In the genomic region with DNA sequence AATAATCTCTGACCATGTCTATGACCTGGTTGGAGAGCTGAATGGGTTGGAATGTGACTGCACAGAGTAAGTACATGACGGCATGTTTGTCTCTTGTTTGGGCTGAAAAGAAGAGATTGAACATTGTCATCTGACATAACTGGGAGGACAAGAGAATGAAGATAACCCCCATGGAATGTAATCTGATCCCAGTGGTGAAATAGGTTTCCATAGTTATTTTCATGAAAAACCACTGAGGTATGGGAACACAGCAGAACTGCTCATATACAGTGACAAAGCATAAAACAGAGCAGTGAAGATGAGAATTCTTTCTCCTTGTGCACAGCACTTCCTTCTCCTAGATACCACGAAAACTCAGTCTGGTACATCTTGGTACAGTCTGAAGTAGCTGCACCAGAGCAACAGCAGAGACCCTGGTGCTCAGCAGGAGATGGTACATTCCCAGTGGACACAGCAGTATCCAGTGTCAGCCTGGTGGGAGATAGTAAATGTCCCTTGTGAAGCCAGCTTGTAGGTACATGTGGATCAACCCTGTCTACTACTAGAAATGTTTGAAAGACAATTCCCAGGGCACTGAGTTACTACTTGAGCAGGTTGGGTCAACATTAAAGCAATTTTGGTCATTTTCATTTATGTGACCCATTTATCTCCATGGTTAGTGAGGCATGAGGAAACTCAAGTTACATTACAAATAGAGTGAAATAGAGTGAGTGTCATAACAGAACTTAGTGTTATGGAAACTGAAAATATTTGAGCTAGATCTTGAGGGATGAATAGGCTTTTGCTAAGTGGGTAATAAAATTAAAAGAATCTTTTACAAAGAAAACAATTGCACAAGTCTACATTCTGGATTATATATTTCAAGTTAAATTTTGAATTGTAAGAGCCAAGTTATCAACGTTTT, we compare ENCODE assay signal across 11 cellular contexts.
DNase-seq lines count a peak whose midpoint lies in the region; ATAC-seq and TF ChIP-seq lines count a peak whose summit lies in the region.
"Had no signal": no experiment of that assay in that cellular context is flagged by ENCODE, and none has a peak within 500 bp of the region (broad histone marks: within the 10 kb centered on the region; RNA-seq: fewer than 3 reads in every experiment).

No MANE protein-coding gene starts in this region.

- peak overlapping the region; percentile 88 for H3K4me2 ChIP-seq in IMR-90 (ENCODE audit: low read depth, low read length)

- peak overlapping the region; percentile 80 for H2AFZ ChIP-seq in IMR-90 (replicated peaks; ENCODE audit: low read length, poor library complexity)

- TF ChIP-seq RAD21 in IMR-90 (IDR thresholded peaks at IDR 0.05; ENCODE audit: low read length) = no peak

- no peaks in the 10 kb centered on the region for H4K20me1 ChIP-seq in IMR-90 (ENCODE audit: insufficient read depth, low read length)

- peaks cover 8% of the 10 kb centered on the region for H3K4me1 ChIP-seq in IMR-90 (ENCODE audit: control insufficient read depth, insufficient read depth, low read length)
- no peaks in the 10 kb centered on the region for H3K4me1 ChIP-seq in uterus
- H3K4me1 ChIP-seq in mucosa of descending colon (ENCODE audit: low read depth) = no peaks in the 10 kb centered on the region
- H3K4me1 ChIP-seq in heart right ventricle = peaks cover 0 to 15% (median 3%) of the 10 kb centered on the region in 9 donors

- H3K27me3 ChIP-seq in IMR-90 (ENCODE audit: control insufficient read depth, insufficient read depth, low read length) (no peaks in the 10 kb centered on the region), uterus (no peaks in the 10 kb centered on the region), heart right ventricle (no peaks in the 10 kb centered on the region)

- CTCF ChIA-PET in IMR-90 (lab: Yijun Ruan, JAX) = no interaction called here

- dilution Hi-C loops in IMR-90 (cut with HindIII; ENCODE audit: low sequenced_read_pairs, unreplicated experiment) = no loop called here

- no peak overlapping the region for H2AK9ac ChIP-seq in IMR-90 (replicated peaks; ENCODE audit: low read depth, low read length, poor library complexity)

- H4K8ac ChIP-seq in IMR-90 (ENCODE audit: low read depth in 2 of 2, low read length in 2 of 2) = peak overlapping the region; percentile 64 to 84; a peak in 3 of 4 replicates

- WGBS in IMR-90 (ENCODE audit: extremely low coverage in 2 of 2, insufficient read length in 1 of 2), 2 experiments = 71% methylated on average over 1 of the region's 3 CpGs; no CpG with 5 or more reads in 1 of the 2 experiments
- WGBS in heart right ventricle, 2 donors = 85% methylated on average over 3 of the region's 3 CpGs

- H3K79me1 ChIP-seq in IMR-90 (ENCODE audit: low read depth in 1 of 2, low read length in 2 of 2) = no peaks in the 10 kb centered on the region

- TF ChIP-seq CTCF in IMR-90 (conservative IDR thresholded peaks at IDR 0.05; ENCODE audit: low read depth, low read length) = no peak
- TF ChIP-seq CTCF in fibroblast of mammary gland (conservative IDR thresholded peaks at IDR 0.05; ENCODE audit: control insufficient read depth, insufficient read depth, low read depth, low read length) = no peak
- TF ChIP-seq CTCF in uterus (IDR thresholded peaks at IDR 0.05) = no peak
- no peak for TF ChIP-seq CTCF in mucosa of descending colon (IDR thresholded peaks at IDR 0.05)
- TF ChIP-seq CTCF in heart right ventricle (IDR thresholded peaks at IDR 0.05) = no peak

- peak overlapping the region; percentile 98 for H3K18ac ChIP-seq in IMR-90 (ENCODE audit: low read depth, low read length)

- H2AK5ac ChIP-seq in IMR-90 (ENCODE audit: low read depth, low read length) = peak overlapping the region; percentile 96

- H3K4me3 ChIP-seq in IMR-90 (ENCODE audit: insufficient read depth, low read depth, low read length) (no peak overlapping the region), fibroblast of mammary gland (ENCODE audit: control insufficient read depth, low read depth, low read length) (no peak overlapping the region), uterus (no peak overlapping the region), mucosa of descending colon (no peak overlapping the region), heart right ventricle (no peak overlapping the region)

- DNase-seq in COLO668 (lab: John Stamatoyannopoulos, UW; ENCODE audit: unreplicated experiment) = peak; percentile 24
- peak; percentile 69 for DNase-seq in IMR-90
- peak; percentile 45 for DNase-seq in fibroblast of mammary gland (ENCODE audit: low read depth)
- no peak for DNase-seq in glomerular visceral epithelial cell (ENCODE audit: extremely low spot score)
- DNase-seq in uterus = no peak
- DNase-seq in mucosa of descending colon = no peak
- DNase-seq in heart right ventricle = no peak
- DNase-seq: activated naive CD8-positive, alpha-beta T cell treated with anti-CD3 and anti-CD28 coated beads, Interleukin-2, amount 50 U/mL, for 24 hours; CD4-positive, CD25-positive, alpha-beta regulatory T cell; NCI-H2171 had no signal

- peak overlapping the region; percentile 67 for H2BK120ac ChIP-seq in IMR-90 (ENCODE audit: low read depth, low read length)

- H2BK5ac ChIP-seq in IMR-90 (ENCODE audit: low read depth, low read length, poor library complexity, severe bottlenecking) = peak overlapping the region; percentile 99

- TF ChIP-seq POLR2A in IMR-90 (IDR thresholded peaks at IDR 0.05; ENCODE audit: low read depth, low read length) (no peak), uterus (IDR thresholded peaks at IDR 0.05) (no peak)

- BruUV-seq in IMR-90 (replicated peaks; lab: Mats Ljungman, UMichigan) = no TSS peak

- in situ Hi-C loops in IMR-90 (cut with MboI; ENCODE audit: low sequenced_read_pairs) = no loop called here

- peak overlapping the region; percentile 85 for H4K91ac ChIP-seq in IMR-90 (ENCODE audit: insufficient read depth, low read depth, low read length)

- peak overlapping the region; percentile 72 for H2BK20ac ChIP-seq in IMR-90 (ENCODE audit: low read depth, low read length)

- peak overlapping the region; percentile 79 for H2BK15ac ChIP-seq in IMR-90 (ENCODE audit: low read depth, low read length)

- peak overlapping the region; percentile 49 for H3K14ac ChIP-seq in IMR-90 (replicated peaks; ENCODE audit: low read depth, low read length)

- peak overlapping the region; percentile 52; the same call in 1 of the 2 replicates for H3K56ac ChIP-seq in IMR-90 (ENCODE audit: extremely low read depth, insufficient read depth, low read length)

- H3K9me1 ChIP-seq in IMR-90 (ENCODE audit: insufficient read depth, low read length) = peaks cover 4% of the 10 kb centered on the region

- POLR2A ChIA-PET in IMR-90 (lab: Charles Lee; ENCODE audit: unreplicated experiment) = no interaction called here

- H4K5ac ChIP-seq in IMR-90 (ENCODE audit: low read depth, low read length) = peak overlapping the region; percentile 95

- H3K27ac ChIP-seq in IMR-90 (ENCODE audit: insufficient read depth, low read length) = peak overlapping the region; percentile 99
- H3K27ac ChIP-seq in uterus = no peak overlapping the region
- H3K27ac ChIP-seq in heart right ventricle = no peak overlapping the region

- intact Hi-C loops in IMR-90 (cut with micrococcal nuclease) = no loop called here
- intact Hi-C loops in uterus (cut with DNase I; ENCODE audit: low total_unique reads) = no loop called here
- intact Hi-C loops in mucosa of descending colon (cut with DNase I, micrococcal nuclease) = no loop called here
- intact Hi-C loops in heart right ventricle (cut with DNase I) = no loop called here

- peak; percentile 70 for ATAC-seq in GM21360 (IDR thresholded peaks at IDR 0.05; ENCODE audit: unreplicated experiment)
- ATAC-seq in IMR-90 (ENCODE audit: low read depth) = peak; percentile 71
- ATAC-seq in mucosa of descending colon = no peak
- no peak for ATAC-seq in heart right ventricle
- ATAC-seq: activated naive CD8-positive, alpha-beta T cell treated with anti-CD3 and anti-CD28 coated beads, Interleukin-2, amount 50 U/mL, for 24 hours had no signal

- peak overlapping the region; percentile 59 for H3K4ac ChIP-seq in IMR-90 (ENCODE audit: low read depth, low read length)

- no peak overlapping the region for H3K9ac ChIP-seq in IMR-90 (ENCODE audit: low read depth, low read length)

- peak overlapping the region; percentile 64; the same call in 1 of the 2 replicates for H3K23ac ChIP-seq in IMR-90 (ENCODE audit: low read depth, low read length)

- H3K9me3 ChIP-seq in IMR-90 (ENCODE audit: control insufficient read depth, insufficient read depth, low read length) (no peaks in the 10 kb centered on the region), uterus (no peaks in the 10 kb centered on the region), mucosa of descending colon (no peaks in the 10 kb centered on the region), heart right ventricle (no peaks in the 10 kb centered on the region)

- H3K36me3 ChIP-seq in IMR-90 (ENCODE audit: control insufficient read depth, insufficient read depth, low read length) = no peaks in the 10 kb centered on the region
- H3K36me3 ChIP-seq in uterus = no peaks in the 10 kb centered on the region
- H3K36me3 ChIP-seq in mucosa of descending colon (ENCODE audit: low read depth) = no peaks in the 10 kb centered on the region
- no peaks in the 10 kb centered on the region for H3K36me3 ChIP-seq in heart right ventricle

TF ChIP-seq in IMR-90, 13 proteins besides CTCF, POLR2A, EP300 and RAD21:
- TF ChIP-seq MXI1 (IDR thresholded peaks at IDR 0.05; ENCODE audit: borderline replicate concordance, low read depth, low read length) (no peak), CEBPB (IDR thresholded peaks at IDR 0.05; ENCODE audit: low read depth, low read length) (peak; percentile 27; the same call in 1 of the 2 replicates), NFE2L2 (IDR thresholded peaks at IDR 0.05; ENCODE audit: low read depth, low read length) (peak; percentile 85), MAFK (IDR thresholded peaks at IDR 0.05; ENCODE audit: low read depth, low read length) (0 out of 2 replicates have a peak, but pooled peaks have one; percentile 10), BHLHE40 (IDR thresholded peaks at IDR 0.05; ENCODE audit: low read depth, low read length) (peak; percentile 54; the same call in 1 of the 2 replicates)
- TF ChIP-seq, protein P1, sequence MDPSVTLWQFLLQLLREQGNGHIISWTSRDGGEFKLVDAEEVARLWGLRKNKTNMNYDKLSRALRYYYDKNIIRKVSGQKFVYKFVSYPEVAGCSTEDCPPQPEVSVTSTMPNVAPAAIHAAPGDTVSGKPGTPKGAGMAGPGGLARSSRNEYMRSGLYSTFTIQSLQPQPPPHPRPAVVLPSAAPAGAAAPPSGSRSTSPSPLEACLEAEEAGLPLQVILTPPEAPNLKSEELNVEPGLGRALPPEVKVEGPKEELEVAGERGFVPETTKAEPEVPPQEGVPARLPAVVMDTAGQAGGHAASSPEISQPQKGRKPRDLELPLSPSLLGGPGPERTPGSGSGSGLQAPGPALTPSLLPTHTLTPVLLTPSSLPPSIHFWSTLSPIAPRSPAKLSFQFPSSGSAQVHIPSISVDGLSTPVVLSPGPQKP (IDR thresholded peaks at IDR 0.05; ENCODE audit: borderline replicate concordance, low read depth, low read length) = no peak

Comparison
In these comparisons a context has a peak if more than half of its experiments do, and no peak if none do; other contexts are left out.
1. DNase-seq: peak in COLO668 (single experiment), IMR-90 (single experiment) and fibroblast of mammary gland (single experiment); none in glomerular visceral epithelial cell (single experiment), uterus (0 of 2), mucosa of descending colon (0 of 3) and heart right ventricle (0 of 2).
2. ATAC-seq: peak in GM21360 (single experiment) and IMR-90 (single experiment); none in mucosa of descending colon (single experiment) and heart right ventricle (0 of 8).